20 cellular contexts compared by ENCODE assay signal in genomic region chr11:111045408-111045806, GRCh38.
"Had no signal": no experiment of that assay in that cellular context is flagged by ENCODE, and none has a peak within 500 bp of the region (broad histone marks: within the 10 kb centered on the region; RNA-seq: fewer than 3 reads in every experiment).

No MANE protein-coding gene starts in this region.

- DNase-seq: activated CD4-positive, alpha-beta T cell treated with anti-CD3 and anti-CD28 coated beads for 4 hours; activated CD8-positive, alpha-beta memory T cell treated with anti-CD3 and anti-CD28 coated beads, Interleukin-2, amount 50 U/mL, for 4 hours; activated CD8-positive, alpha-beta T cell treated with anti-CD3 and anti-CD28 coated beads, Interleukin-2, amount 10 ng/mL, durations not matched to agents 7 days and 5 days; activated effector memory CD4-positive, alpha-beta T cell treated with anti-CD3 and anti-CD28 coated beads, Interleukin-2, amount 50 U/mL, for 16 hours; activated T-cell treated with anti-CD3 and anti-CD28 coated beads, Interleukin-2, amount 50 U/mL, for 48 hours; central memory CD4-positive, alpha-beta T cell; colonic mucosa; foreskin melanocyte; left colon; mammary epithelial cell; naive thymus-derived CD8-positive, alpha-beta T cell; stimulated activated naive CD8-positive, alpha-beta T cell treated with anti-CD3 and anti-CD28 coated beads, Interleukin-15, amount 100 ng/mL, for 72 hours; T-helper 17 cell; upper lobe of right lung had no signal

- H3K27me3 ChIP-seq: adrenal gland, colonic mucosa, neutrophil, upper lobe of right lung had no signal

- H3K27ac ChIP-seq: adrenal gland, colonic mucosa, neutrophil, thoracic aorta, upper lobe of right lung had no signal

- H3K4me2 ChIP-seq: smooth muscle cell had no signal

- ATAC-seq: activated CD8-positive, alpha-beta T cell treated with anti-CD3 and anti-CD28 coated beads, Interleukin-2, amount 10 ng/mL, durations not matched to agents 7 days and 5 days; esophagus mucosa; left colon; naive thymus-derived CD8-positive, alpha-beta T cell; T-helper 17 cell had no signal

- H3K27ac Mint-ChIP-seq: activated CD8-positive, alpha-beta T cell treated with anti-CD3 and anti-CD28 coated beads, Interleukin-2, amount 10 ng/mL, durations not matched to agents 7 days and 5 days; activated naive CD4-positive, alpha-beta T cell treated with anti-CD3 and anti-CD28 coated beads, Interleukin-2, amount 50 U/mL, for 24 hours; naive thymus-derived CD8-positive, alpha-beta T cell; stimulated activated naive CD8-positive, alpha-beta T cell treated with anti-CD3 and anti-CD28 coated beads, Interleukin-15, amount 100 ng/mL, for 72 hours; T-helper 17 cell had no signal

- H3K36me3 ChIP-seq: adrenal gland, colonic mucosa, neutrophil, thoracic aorta, upper lobe of right lung had no signal

- H3K4me3 Mint-ChIP-seq: activated CD8-positive, alpha-beta T cell treated with anti-CD3 and anti-CD28 coated beads, Interleukin-2, amount 10 ng/mL, durations not matched to agents 7 days and 5 days; activated naive CD4-positive, alpha-beta T cell treated with anti-CD3 and anti-CD28 coated beads, Interleukin-2, amount 50 U/mL, for 24 hours; naive thymus-derived CD8-positive, alpha-beta T cell; stimulated activated naive CD8-positive, alpha-beta T cell treated with anti-CD3 and anti-CD28 coated beads, Interleukin-15, amount 100 ng/mL, for 72 hours; T-helper 17 cell had no signal

- H3K9me3 ChIP-seq: adrenal gland, colonic mucosa, neutrophil, thoracic aorta, upper lobe of right lung had no signal

- H3K4me1 ChIP-seq: adrenal gland, colonic mucosa, upper lobe of right lung had no signal

- H3K4me1 Mint-ChIP-seq: activated naive CD4-positive, alpha-beta T cell treated with anti-CD3 and anti-CD28 coated beads, Interleukin-2, amount 50 U/mL, for 24 hours; stimulated activated naive CD8-positive, alpha-beta T cell treated with anti-CD3 and anti-CD28 coated beads, Interleukin-15, amount 100 ng/mL, for 72 hours; T-helper 17 cell had no signal

- H3K36me3 Mint-ChIP-seq: activated naive CD4-positive, alpha-beta T cell treated with anti-CD3 and anti-CD28 coated beads, Interleukin-2, amount 50 U/mL, for 24 hours; naive thymus-derived CD8-positive, alpha-beta T cell had no signal

- H3K9me3 Mint-ChIP-seq: activated naive CD4-positive, alpha-beta T cell treated with anti-CD3 and anti-CD28 coated beads, Interleukin-2, amount 50 U/mL, for 24 hours; naive thymus-derived CD8-positive, alpha-beta T cell; stimulated activated naive CD8-positive, alpha-beta T cell treated with anti-CD3 and anti-CD28 coated beads, Interleukin-15, amount 100 ng/mL, for 72 hours had no signal

- H3K4me3 ChIP-seq: adrenal gland, colonic mucosa, smooth muscle cell, thoracic aorta, upper lobe of right lung had no signal
